8 cellular contexts compared by ENCODE assay signal in the genomic region with DNA sequence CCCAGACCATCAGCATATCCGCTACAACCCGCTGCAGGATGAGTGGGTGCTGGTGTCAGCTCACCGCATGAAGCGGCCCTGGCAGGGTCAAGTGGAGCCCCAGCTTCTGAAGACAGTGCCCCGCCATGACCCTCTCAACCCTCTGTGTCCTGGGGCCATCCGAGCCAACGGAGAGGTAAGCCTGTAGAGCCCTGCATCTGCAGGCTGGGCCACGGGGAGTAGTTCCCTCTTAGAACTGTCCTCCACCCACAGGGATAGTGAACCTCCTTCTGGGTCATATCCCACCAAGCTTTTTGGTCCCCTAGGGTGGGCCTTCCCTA. TPM values are rescaled to one million over a fixed set of nuclear protein-coding genes. Genes with fewer than 3 reads are reported as not detected.
DNase-seq lines count a peak whose midpoint lies in the region; ATAC-seq, FAIRE-seq and TF ChIP-seq lines count a peak whose summit lies in the region.

No MANE protein-coding gene starts in this region.

- TF ChIP-seq CTCF in AG04449 (IDR thresholded peaks at IDR 0.05; ENCODE audit: insufficient read depth, low read length, missing control alignments), result no peak
- no peak for TF ChIP-seq CTCF in bronchial epithelial cell (IDR thresholded peaks at IDR 0.05; ENCODE audit: insufficient read depth, low read length, severe bottlenecking)

- POLR2A ChIA-PET in AG04449 (lab: Yijun Ruan, JAX), result interaction anchor here (1.0 to 1.6 kb wide), 5 partner anchors 9 to 18 kb away, joined by 3 to 31 read pairs (median 4); partner anchors contain the start of gene SIGMAR1

- H3K36me3 ChIP-seq in bronchial epithelial cell (ENCODE audit: control insufficient read depth, insufficient read depth, low read length) (peaks cover 1% of the 10 kb centered on the region), mucosa of stomach (ENCODE audit: control insufficient read depth, insufficient read depth, low read length) (peaks cover 11% of the 10 kb centered on the region)

- ATAC-seq in HG03460 (IDR thresholded peaks at IDR 0.05; ENCODE audit: unreplicated experiment) (peak; percentile 17), HG02678 (IDR thresholded peaks at IDR 0.05; ENCODE audit: unreplicated experiment) (no peak)

- peaks cover 33% of the 10 kb centered on the region for H3K4me1 ChIP-seq in mucosa of stomach (ENCODE audit: control insufficient read depth, insufficient read depth, low read length)

- no peak for DNase-seq in AG04449 (ENCODE audit: low read depth, low spot score)
- DNase-seq in bronchial epithelial cell (ENCODE audit: low read depth), result no peak
- no peak for DNase-seq in LoVo (ENCODE audit: low spot score)
- DNase-seq in stimulated activated CD4-positive, alpha-beta T cell treated with anti-CD3 and anti-CD28 coated beads, Interleukin-4, amount 100 ng/mL, for 24 hours, result no peak
- no peak for DNase-seq in NCI-H2227 treated with DMSO at 0.1 percent for 48 hours (lab: John Stamatoyannopoulos, UW)

- CTCF ChIA-PET in AG04449 (lab: Yijun Ruan, JAX), result interaction anchor here (0.9 to 13.8 kb wide), 9 partner anchors 10 to 314 kb away, joined by 3 to 180 read pairs (median 10); partner anchors contain the start of genes CCL27 and SIGMAR1

- no peaks in the 10 kb centered on the region for H3K27me3 ChIP-seq in bronchial epithelial cell (ENCODE audit: control insufficient read depth, insufficient read depth, low read length)
- no peaks in the 10 kb centered on the region for H3K27me3 ChIP-seq in mucosa of stomach (ENCODE audit: control insufficient read depth, insufficient read depth, low read length)

- H3K4me3 ChIP-seq in AG04449 (ENCODE audit: low read depth, low read length) (peak overlapping the region; percentile 89), bronchial epithelial cell (ENCODE audit: low read depth, low read length) (peak overlapping the region; percentile 77), mucosa of stomach (ENCODE audit: low read length) (peak overlapping the region; percentile 94)

- H3K9ac ChIP-seq in mucosa of stomach (ENCODE audit: low read length), result peak overlapping the region; percentile 73

- no peaks in the 10 kb centered on the region for H3K9me3 ChIP-seq in mucosa of stomach (ENCODE audit: control insufficient read depth, low read length)

- no peak for FAIRE-seq in bronchial epithelial cell (lab: Jason Lieb, UNC)

RNA-seq across cellular contexts. Expression of gene GALT, which starts 0.6 kb away (rescaled TPM):
- 11.3 and 13.6 TPM in 2 replicates for total RNA-seq in bronchial epithelial cell

RNA-seq across cellular contexts. Expression of gene IL11RA, which starts 4.9 kb away (rescaled TPM):
- 0.79 and 1.0 TPM in 2 replicates for total RNA-seq in bronchial epithelial cell

RNA-seq across cellular contexts. Expression of gene SIGMAR1, which starts 9.5 kb away (rescaled TPM):
- 62.5 and 74.8 TPM in 2 replicates for total RNA-seq in bronchial epithelial cell

RNA-seq across cellular contexts. Expression of gene CCL27, which starts 15.4 kb away (rescaled TPM):
- total RNA-seq in bronchial epithelial cell, result 0.26 TPM in 1 of 2 replicates, not detected in the other

RNA-seq across cellular contexts. Expression of gene ARID3C, which starts 18.2 kb away (rescaled TPM):
- total RNA-seq in bronchial epithelial cell, result 0.26 TPM in 1 of 2 replicates, not detected in the other
